Comparison of ENCODE assay signal across 22 cellular contexts in genomic region chr3:146093928-146094327, GRCh38.
DNase-seq lines count a peak whose midpoint lies in the region; ATAC-seq and TF ChIP-seq lines count a peak whose summit lies in the region.
"Had no signal": no experiment of that assay in that cellular context is flagged by ENCODE, and none has a peak within 500 bp of the region (broad histone marks: within the 10 kb centered on the region; RNA-seq: fewer than 3 reads in every experiment).

No MANE protein-coding gene starts in this region.

- WGBS in smooth muscle cell (ENCODE audit: low lambda C conversion rate): 50% methylated on average over 2 of the region's 2 CpGs

- no peaks in the 10 kb centered on the region for H3K9me3 Mint-ChIP-seq in activated naive CD4-positive, alpha-beta T cell treated with anti-CD3 and anti-CD28 coated beads, Interleukin-2, amount 50 U/mL, for 24 hours
- H3K9me3 Mint-ChIP-seq: stimulated activated effector memory CD8-positive, alpha-beta T cell treated with anti-CD3 and anti-CD28 coated beads, Interleukin-12 subunit alpha, Interleukin-12 subunit beta, amount 100 ng/mL, for 72 hours had no signal

- no peaks in the 10 kb centered on the region for H3K27me3 ChIP-seq in smooth muscle cell (ENCODE audit: low read depth)
- no peaks in the 10 kb centered on the region for H3K27me3 ChIP-seq in MM.1S (replicated peaks; ENCODE audit: insufficient read depth, low read length)
- H3K27me3 ChIP-seq: colonic mucosa had no signal

- no peak overlapping the region for H3K4me3 ChIP-seq in choroid plexus epithelial cell (ENCODE audit: low read depth, low read length)
- no peak overlapping the region for H3K4me3 ChIP-seq in smooth muscle cell
- H3K4me3 ChIP-seq in MM.1S (ENCODE audit: low read length): no peak overlapping the region
- H3K4me3 ChIP-seq: colonic mucosa had no signal

- H3K27me3 Mint-ChIP-seq in activated naive CD4-positive, alpha-beta T cell treated with anti-CD3 and anti-CD28 coated beads, Interleukin-2, amount 50 U/mL, for 24 hours: no peaks in the 10 kb centered on the region

- H3K4me1 ChIP-seq in smooth muscle cell (ENCODE audit: low read depth): no peaks in the 10 kb centered on the region
- peaks cover 4% of the 10 kb centered on the region for H3K4me1 ChIP-seq in MM.1S (ENCODE audit: low read length)
- H3K4me1 ChIP-seq: colonic mucosa had no signal

- peaks cover 73% of the 10 kb centered on the region for H3K79me2 ChIP-seq in smooth muscle cell (ENCODE audit: low read depth)
- H3K79me2 ChIP-seq in MM.1S (ENCODE audit: low read length): no peaks in the 10 kb centered on the region

- TF ChIP-seq CTCF in choroid plexus epithelial cell (conservative IDR thresholded peaks at IDR 0.05; ENCODE audit: low read depth, low read length) (no peak), smooth muscle cell (IDR thresholded peaks at IDR 0.05; ENCODE audit: borderline replicate concordance, insufficient read depth, poor library complexity, severe bottlenecking) (no peak), MM.1S (IDR thresholded peaks at IDR 0.05; ENCODE audit: low read length) (no peak)

- H3K9me2 ChIP-seq in MM.1S (replicated peaks; ENCODE audit: insufficient read depth, low read length): no peaks in the 10 kb centered on the region

- H3K36me3 Mint-ChIP-seq in activated naive CD4-positive, alpha-beta T cell treated with anti-CD3 and anti-CD28 coated beads, Interleukin-2, amount 50 U/mL, for 24 hours: no peaks in the 10 kb centered on the region
- H3K36me3 Mint-ChIP-seq: stimulated activated effector memory CD8-positive, alpha-beta T cell treated with anti-CD3 and anti-CD28 coated beads, Interleukin-12 subunit alpha, Interleukin-12 subunit beta, amount 100 ng/mL, for 72 hours had no signal

- no peak overlapping the region for H2AFZ ChIP-seq in smooth muscle cell (ENCODE audit: low read depth)
- no peak overlapping the region for H2AFZ ChIP-seq in MM.1S (ENCODE audit: low read length)

- H3K4me3 Mint-ChIP-seq in activated naive CD4-positive, alpha-beta T cell treated with anti-CD3 and anti-CD28 coated beads, Interleukin-2, amount 50 U/mL, for 24 hours: no peak overlapping the region
- H3K4me3 Mint-ChIP-seq: nephron progenitor cell; stimulated activated effector memory CD8-positive, alpha-beta T cell treated with anti-CD3 and anti-CD28 coated beads, Interleukin-12 subunit alpha, Interleukin-12 subunit beta, amount 100 ng/mL, for 72 hours had no signal

- H3K27ac ChIP-seq in smooth muscle cell (ENCODE audit: low read depth) (peak overlapping the region; percentile 86), MM.1S (ENCODE audit: low read length) (no peak overlapping the region)
- H3K27ac ChIP-seq: colonic mucosa had no signal

- no peak for ATAC-seq in GM18861 (IDR thresholded peaks at IDR 0.05; ENCODE audit: unreplicated experiment)
- ATAC-seq: stimulated activated effector memory CD8-positive, alpha-beta T cell treated with anti-CD3 and anti-CD28 coated beads, Interleukin-12 subunit alpha, Interleukin-12 subunit beta, amount 100 ng/mL, for 72 hours had no signal

- H3K36me3 ChIP-seq in smooth muscle cell (ENCODE audit: low read depth): peaks cover 18% of the 10 kb centered on the region
- no peaks in the 10 kb centered on the region for H3K36me3 ChIP-seq in MM.1S (replicated peaks; ENCODE audit: insufficient read depth, low read length)
- H3K36me3 ChIP-seq: colonic mucosa had no signal

- H3F3A ChIP-seq in smooth muscle cell (ENCODE audit: low read depth) (peaks cover under 1% of the 10 kb centered on the region), MM.1S (ENCODE audit: insufficient read depth, low read length) (no peaks in the 10 kb centered on the region)

- no peak overlapping the region for H3K9ac ChIP-seq in smooth muscle cell (ENCODE audit: low read depth)
- no peak overlapping the region for H3K9ac ChIP-seq in MM.1S (ENCODE audit: low read length)

- H3K4me2 ChIP-seq in smooth muscle cell (peak overlapping the region; percentile 63), MM.1S (ENCODE audit: low read depth, low read length) (no peak overlapping the region)

- no peaks in the 10 kb centered on the region for H3K4me1 Mint-ChIP-seq in activated naive CD4-positive, alpha-beta T cell treated with anti-CD3 and anti-CD28 coated beads, Interleukin-2, amount 50 U/mL, for 24 hours
- H3K4me1 Mint-ChIP-seq: nephron progenitor cell; stimulated activated effector memory CD8-positive, alpha-beta T cell treated with anti-CD3 and anti-CD28 coated beads, Interleukin-12 subunit alpha, Interleukin-12 subunit beta, amount 100 ng/mL, for 72 hours had no signal

- no peak for DNase-seq in activated naive CD4-positive, alpha-beta T cell treated with Interleukin-2 at 50 U/mL for 16 hours
- DNase-seq in choroid plexus epithelial cell (ENCODE audit: low read depth): peak; percentile 66
- peak; percentile 70 for DNase-seq in iris pigment epithelial cell (ENCODE audit: low read depth)
- DNase-seq in smooth muscle cell (lab: John Stamatoyannopoulos, UW; ENCODE audit: unreplicated experiment): no peak
- no peak for DNase-seq in MM.1S
- no peak for DNase-seq in NCI-H1417 (lab: John Stamatoyannopoulos, UW)
- DNase-seq: 8988T; activated CD4-positive, alpha-beta T cell treated with anti-CD3 and anti-CD28 coated beads for 1 hour; activated effector memory CD4-positive, alpha-beta T cell treated with Interleukin-2 at 50 U/mL for 16 hours; anterior cingulate cortex; C1 segment of cervical spinal cord; colonic mucosa; DMS53; glutamatergic neuron; mesendoderm; NCI-H1436; NCI-H774; nephron progenitor cell; stimulated activated CD4-positive, alpha-beta T cell treated with anti-CD3 and anti-CD28 coated beads, Interleukin-15, amount 100 ng/mL, for 24 hours had no signal

- H3K27ac Mint-ChIP-seq in activated naive CD4-positive, alpha-beta T cell treated with anti-CD3 and anti-CD28 coated beads, Interleukin-2, amount 50 U/mL, for 24 hours: peak overlapping the region; percentile 14
- H3K27ac Mint-ChIP-seq: nephron progenitor cell; stimulated activated effector memory CD8-positive, alpha-beta T cell treated with anti-CD3 and anti-CD28 coated beads, Interleukin-12 subunit alpha, Interleukin-12 subunit beta, amount 100 ng/mL, for 72 hours had no signal

- H4K20me1 ChIP-seq in smooth muscle cell (ENCODE audit: low read depth) (peaks cover 53% of the 10 kb centered on the region), MM.1S (ENCODE audit: insufficient read depth, low read length) (no peaks in the 10 kb centered on the region)

- H3K9me3 ChIP-seq in smooth muscle cell (replicated peaks; ENCODE audit: low read depth) (no peaks in the 10 kb centered on the region), MM.1S (replicated peaks; ENCODE audit: insufficient read depth, low read length) (no peaks in the 10 kb centered on the region)
- H3K9me3 ChIP-seq: colonic mucosa had no signal

Comparison
In these comparisons a context has a peak if more than half of its experiments do, and no peak if none do; other contexts are left out.
1. DNase-seq: peak in choroid plexus epithelial cell (single experiment) and iris pigment epithelial cell (single experiment); none in activated naive CD4-positive, alpha-beta T cell treated with Interleukin-2 at 50 U/mL for 16 hours (single experiment), smooth muscle cell (single experiment), MM.1S (single experiment) and NCI-H1417 (0 of 3).